In genomic region chr13:98571955-98572662, GRCh38 we compare ENCODE assay signal across 8 cellular contexts. TPM values are rescaled to one million over a fixed set of nuclear protein-coding genes. Genes with fewer than 3 reads are reported as not detected.
DNase-seq lines count a peak whose midpoint lies in the region; ATAC-seq and TF ChIP-seq lines count a peak whose summit lies in the region.

No MANE protein-coding gene starts in this region.

- no TSS peak for BruUV-seq in Calu3 (replicated peaks; lab: Mats Ljungman, UMichigan)

- H3K4me3 Mint-ChIP-seq in Calu3 (ENCODE audit: low read depth, unreplicated experiment), result peak overlapping the region; percentile 58

- peaks cover 42% of the 10 kb centered on the region for H3K4me1 ChIP-seq in MM.1S (ENCODE audit: low read length)
- H3K4me1 ChIP-seq in suprapubic skin, result peaks cover 77% of the 10 kb centered on the region

- H3K27me3 ChIP-seq in MM.1S (replicated peaks; ENCODE audit: insufficient read depth, low read length), result no peaks in the 10 kb centered on the region
- H3K27me3 ChIP-seq in suprapubic skin, result no peaks in the 10 kb centered on the region

- peak overlapping the region; percentile 44 for H3K27ac Mint-ChIP-seq in Calu3 (ENCODE audit: unreplicated experiment)

- no peaks in the 10 kb centered on the region for H3K9me2 ChIP-seq in MM.1S (replicated peaks; ENCODE audit: insufficient read depth, low read length)

- peak overlapping the region; percentile 85 for H3K4me2 ChIP-seq in MM.1S (ENCODE audit: low read depth, low read length)

- ATAC-seq in left ventricle myocardium superior, result peak; percentile 14

- H2AFZ ChIP-seq in MM.1S (ENCODE audit: low read length), result no peak overlapping the region

- H3K4me3 ChIP-seq in MM.1S (ENCODE audit: low read length), result peak overlapping the region; percentile 53
- peak overlapping the region; percentile 37 for H3K4me3 ChIP-seq in suprapubic skin

- TF ChIP-seq EP300 in suprapubic skin (IDR thresholded peaks at IDR 0.05), result no peak

- DNase-seq in Calu3 (peak; percentile 6), MM.1S (peak; percentile 39), left ventricle myocardium superior (no peak), suprapubic skin (ENCODE audit: low spot score in 2 of 2) (no peak), HK-2 (ENCODE audit: unreplicated experiment) (no peak), caudate nucleus (lab: John Stamatoyannopoulos, UW) (no peak), nucleus accumbens (lab: John Stamatoyannopoulos, UW) (no peak)
- DNase-seq in activated T-cell treated with anti-CD3 and anti-CD28 coated beads, Interleukin-2, amount 50 U/mL, for 48 hours, result peak; percentile 38 to 51

- H4K20me1 ChIP-seq in MM.1S (ENCODE audit: insufficient read depth, low read length), result peaks cover 39% of the 10 kb centered on the region

- TF ChIP-seq POLR2A in suprapubic skin (IDR thresholded peaks at IDR 0.05), result no peak

- no peak for TF ChIP-seq CTCF in Calu3 (IDR thresholded peaks at IDR 0.05; ENCODE audit: unreplicated experiment)
- TF ChIP-seq CTCF in MM.1S (IDR thresholded peaks at IDR 0.05; ENCODE audit: low read length), result no peak
- no peak for TF ChIP-seq CTCF in suprapubic skin (IDR thresholded peaks at IDR 0.05)

- H3K9me3 ChIP-seq in MM.1S (replicated peaks; ENCODE audit: insufficient read depth, low read length), result no peaks in the 10 kb centered on the region
- no peaks in the 10 kb centered on the region for H3K9me3 ChIP-seq in suprapubic skin

- H3K79me2 ChIP-seq in MM.1S (ENCODE audit: low read length), result peaks cover 92% of the 10 kb centered on the region

- H3K36me3 ChIP-seq in MM.1S (replicated peaks; ENCODE audit: insufficient read depth, low read length) (no peaks in the 10 kb centered on the region), suprapubic skin (no peaks in the 10 kb centered on the region)

- 34% methylated on average over 11 of the region's 11 CpGs for WGBS in suprapubic skin

- H3K9ac ChIP-seq in MM.1S (ENCODE audit: low read length), result peak overlapping the region; percentile 44

- H3K27ac ChIP-seq in MM.1S (ENCODE audit: low read length) (peak overlapping the region; percentile 78), suprapubic skin (peak overlapping the region; percentile 77), caudate nucleus (ENCODE audit: low read depth, low read length) (no peak overlapping the region)

- H3K36me3 Mint-ChIP-seq in Calu3 (ENCODE audit: insufficient read depth, unreplicated experiment), result peaks cover 41% of the 10 kb centered on the region

- no peaks in the 10 kb centered on the region for H3K9me3 Mint-ChIP-seq in Calu3 (ENCODE audit: low read depth, unreplicated experiment)

- peaks cover 38% of the 10 kb centered on the region for H3F3A ChIP-seq in MM.1S (ENCODE audit: insufficient read depth, low read length)

- CTCF ChIA-PET in Calu3 (lab: Charles Lee), result no interaction called here

- intact Hi-C loops in Calu3 (cut with micrococcal nuclease; ENCODE audit: unreplicated experiment), result loop anchor here (5.0 kb wide), 2 partner anchors 80 to 90 kb away; no protein-coding TSS in a partner anchor
- intact Hi-C loops in left ventricle myocardium superior (cut with micrococcal nuclease), result loop anchor here (10.0 kb wide), 1 partner anchor 97 kb away; no protein-coding TSS in a partner anchor

- no peaks in the 10 kb centered on the region for H3K27me3 Mint-ChIP-seq in Calu3 (ENCODE audit: unreplicated experiment)

- peaks cover 17% of the 10 kb centered on the region for H3K4me1 Mint-ChIP-seq in Calu3 (ENCODE audit: low read depth, unreplicated experiment)

RNA-seq across cellular contexts. Expression of gene STK24, which starts 4.8 kb away (rescaled TPM):
- 51.2 and 55.3 TPM in 2 replicates for total RNA-seq in Calu3 (2022)
- 71.7 TPM for total RNA-seq in left ventricle myocardium superior
- total RNA-seq in suprapubic skin, result 100 to 1,000 TPM; 132 to 200 (median 176) TPM

Comparison
In these comparisons a context has a peak if more than half of its experiments do, and no peak if none do; other contexts are left out.
1. DNase-seq: peak in Calu3 (single experiment), MM.1S (single experiment) and activated T-cell treated with anti-CD3 and anti-CD28 coated beads, Interleukin-2, amount 50 U/mL, for 48 hours (2 of 2); none in left ventricle myocardium superior (single experiment), suprapubic skin (0 of 2), HK-2 (single experiment), caudate nucleus (0 of 61) and nucleus accumbens (0 of 56).